10 cellular contexts compared by ENCODE assay signal in genomic region chr9:89442501-89442978, GRCh38. TPM values are rescaled to one million over a fixed set of nuclear protein-coding genes. Genes with fewer than 3 reads are reported as not detected.
DNase-seq lines count a peak whose midpoint lies in the region; ATAC-seq and TF ChIP-seq lines count a peak whose summit lies in the region.
"Had no signal": no experiment of that assay in that cellular context is flagged by ENCODE, and none has a peak within 500 bp of the region (broad histone marks: within the 10 kb centered on the region; RNA-seq: fewer than 3 reads in every experiment).

No MANE protein-coding gene starts in this region.

- CTCF ChIA-PET in activated CD4-positive, alpha-beta memory T cell treated with anti-CD3 and anti-CD28 coated beads, Interleukin-2, amount 10 ng/mL, durations not matched to agents 7 days and 5 days (lab: Charles Lee), result interaction anchor here (1.1 kb wide), 1 partner anchor 106 kb away, joined by 4 read pairs; no protein-coding TSS in a partner anchor

- ATAC-seq in activated T-cell treated with anti-CD3 and anti-CD28 coated beads, Interleukin-2, amount 50 U/mL, for 4 hours, result peak; percentile 9 to 19
- ATAC-seq in HG02981 (IDR thresholded peaks at IDR 0.05; ENCODE audit: unreplicated experiment), result peak; percentile 28
- no peak for ATAC-seq in stimulated activated naive CD8-positive, alpha-beta T cell treated with anti-CD3 and anti-CD28 coated beads, Interleukin-15, amount 100 ng/mL, for 72 hours
- no peak for ATAC-seq in omental fat pad (ENCODE audit: low FRiP score)

- H3K9me3 Mint-ChIP-seq in activated T-cell treated with anti-CD3 and anti-CD28 coated beads, Interleukin-2, amount 50 U/mL, for 4 hours, result no peaks in the 10 kb centered on the region
- H3K9me3 Mint-ChIP-seq in activated CD4-positive, alpha-beta memory T cell treated with anti-CD3 and anti-CD28 coated beads, Interleukin-2, amount 10 ng/mL, durations not matched to agents 7 days and 5 days, result no peaks in the 10 kb centered on the region
- H3K9me3 Mint-ChIP-seq in stimulated activated naive CD8-positive, alpha-beta T cell treated with anti-CD3 and anti-CD28 coated beads, Interleukin-15, amount 100 ng/mL, for 72 hours, result no peaks in the 10 kb centered on the region
- H3K9me3 Mint-ChIP-seq in nephron progenitor cell, result no peaks in the 10 kb centered on the region

- no peaks in the 10 kb centered on the region for H3K27me3 Mint-ChIP-seq in activated T-cell treated with anti-CD3 and anti-CD28 coated beads, Interleukin-2, amount 50 U/mL, for 4 hours (ENCODE audit: low read depth)
- no peaks in the 10 kb centered on the region for H3K27me3 Mint-ChIP-seq in activated CD4-positive, alpha-beta memory T cell treated with anti-CD3 and anti-CD28 coated beads, Interleukin-2, amount 10 ng/mL, durations not matched to agents 7 days and 5 days
- no peaks in the 10 kb centered on the region for H3K27me3 Mint-ChIP-seq in stimulated activated naive CD8-positive, alpha-beta T cell treated with anti-CD3 and anti-CD28 coated beads, Interleukin-15, amount 100 ng/mL, for 72 hours
- no peaks in the 10 kb centered on the region for H3K27me3 Mint-ChIP-seq in nephron progenitor cell (ENCODE audit: low read depth, poor library complexity)

- H3K27ac Mint-ChIP-seq in activated CD4-positive, alpha-beta memory T cell treated with anti-CD3 and anti-CD28 coated beads, Interleukin-2, amount 10 ng/mL, durations not matched to agents 7 days and 5 days, result peak overlapping the region; percentile 26
- peak overlapping the region; percentile 59 to 94 for H3K27ac Mint-ChIP-seq in stimulated activated naive CD8-positive, alpha-beta T cell treated with anti-CD3 and anti-CD28 coated beads, Interleukin-15, amount 100 ng/mL, for 72 hours
- no peak overlapping the region for H3K27ac Mint-ChIP-seq in nephron progenitor cell

- POLR2A ChIA-PET in activated CD4-positive, alpha-beta memory T cell treated with anti-CD3 and anti-CD28 coated beads, Interleukin-2, amount 10 ng/mL, durations not matched to agents 7 days and 5 days (lab: Charles Lee), result interaction anchor here (1.0 to 3.6 kb wide), 5 partner anchors 13 to 40 kb away, joined by 3 to 12 read pairs (median 3); no protein-coding TSS in a partner anchor

- DNase-seq in activated T-cell treated with anti-CD3 and anti-CD28 coated beads, Interleukin-2, amount 50 U/mL, for 4 hours, result no peak
- no peak for DNase-seq in activated T-cell treated with anti-CD3 and anti-CD28 coated beads, Interleukin-2, amount 50 U/mL, for 1 hour
- no peak for DNase-seq in activated CD4-positive, alpha-beta memory T cell treated with anti-CD3 and anti-CD28 coated beads, Interleukin-2, amount 10 ng/mL, durations not matched to agents 7 days and 5 days
- DNase-seq in stimulated activated naive CD8-positive, alpha-beta T cell treated with anti-CD3 and anti-CD28 coated beads, Interleukin-15, amount 100 ng/mL, for 72 hours, result no peak
- no peak for DNase-seq in omental fat pad (ENCODE audit: low spot score)
- DNase-seq in SKM-1 (lab: John Stamatoyannopoulos, UW; ENCODE audit: unreplicated experiment), result no peak
- no peak for DNase-seq in nephron progenitor cell
- DNase-seq: activated CD8-positive, alpha-beta memory T cell treated with anti-CD3 and anti-CD28 coated beads, Interleukin-2, amount 50 U/mL, for 48 hours; NCI-H446 treated with DMSO at 0.1 percent for 48 hours had no signal

- no peak for TF ChIP-seq CTCF in omental fat pad (IDR thresholded peaks at IDR 0.05)
- no peak for TF ChIP-seq CTCF in nephron progenitor cell (IDR thresholded peaks at IDR 0.05)

- H3K36me3 Mint-ChIP-seq in activated T-cell treated with anti-CD3 and anti-CD28 coated beads, Interleukin-2, amount 50 U/mL, for 4 hours (ENCODE audit: insufficient read depth), result peaks cover 31% of the 10 kb centered on the region
- peaks cover 77% of the 10 kb centered on the region for H3K36me3 Mint-ChIP-seq in activated CD4-positive, alpha-beta memory T cell treated with anti-CD3 and anti-CD28 coated beads, Interleukin-2, amount 10 ng/mL, durations not matched to agents 7 days and 5 days (ENCODE audit: low read depth)
- no peaks in the 10 kb centered on the region for H3K36me3 Mint-ChIP-seq in nephron progenitor cell (ENCODE audit: low read depth)

- peaks cover 95% of the 10 kb centered on the region for H3K4me1 Mint-ChIP-seq in activated T-cell treated with anti-CD3 and anti-CD28 coated beads, Interleukin-2, amount 50 U/mL, for 4 hours (ENCODE audit: low read depth)
- H3K4me1 Mint-ChIP-seq in activated CD4-positive, alpha-beta memory T cell treated with anti-CD3 and anti-CD28 coated beads, Interleukin-2, amount 10 ng/mL, durations not matched to agents 7 days and 5 days, result peaks cover 91% of the 10 kb centered on the region
- peaks cover 98% of the 10 kb centered on the region for H3K4me1 Mint-ChIP-seq in stimulated activated naive CD8-positive, alpha-beta T cell treated with anti-CD3 and anti-CD28 coated beads, Interleukin-15, amount 100 ng/mL, for 72 hours
- H3K4me1 Mint-ChIP-seq in nephron progenitor cell, result peaks cover 81% of the 10 kb centered on the region

- H3K4me3 Mint-ChIP-seq in activated T-cell treated with anti-CD3 and anti-CD28 coated beads, Interleukin-2, amount 50 U/mL, for 4 hours, result no peak overlapping the region
- H3K4me3 Mint-ChIP-seq in activated CD4-positive, alpha-beta memory T cell treated with anti-CD3 and anti-CD28 coated beads, Interleukin-2, amount 10 ng/mL, durations not matched to agents 7 days and 5 days, result no peak overlapping the region
- H3K4me3 Mint-ChIP-seq in stimulated activated naive CD8-positive, alpha-beta T cell treated with anti-CD3 and anti-CD28 coated beads, Interleukin-15, amount 100 ng/mL, for 72 hours, result peak overlapping the region; percentile 42 to 71
- H3K4me3 Mint-ChIP-seq in nephron progenitor cell, result no peak overlapping the region

RNA-seq across cellular contexts. Expression of gene SEMA4D, which starts 55.4 kb away (rescaled TPM):
- total RNA-seq in activated T-cell treated with anti-CD3 and anti-CD28 coated beads, Interleukin-2, amount 50 U/mL, for 4 hours, result 100 to 1,000 TPM; 248 to 348 (median 344) TPM
- 100 to 1,000 TPM; 339 to 350 TPM for total RNA-seq in activated CD4-positive, alpha-beta memory T cell treated with anti-CD3 and anti-CD28 coated beads, Interleukin-2, amount 10 ng/mL, durations not matched to agents 7 days and 5 days
- 10 to 100 TPM; 14.2 to 49.5 (median 18.3) TPM for total RNA-seq in omental fat pad

Comparison
In these comparisons a context has a peak if more than half of its experiments do, and no peak if none do; other contexts are left out.
1. ATAC-seq: peak in activated T-cell treated with anti-CD3 and anti-CD28 coated beads, Interleukin-2, amount 50 U/mL, for 4 hours (2 of 2) and HG02981 (single experiment); none in stimulated activated naive CD8-positive, alpha-beta T cell treated with anti-CD3 and anti-CD28 coated beads, Interleukin-15, amount 100 ng/mL, for 72 hours (single experiment) and omental fat pad (single experiment).
2. H3K4me3 Mint-ChIP-seq: peak in stimulated activated naive CD8-positive, alpha-beta T cell treated with anti-CD3 and anti-CD28 coated beads, Interleukin-15, amount 100 ng/mL, for 72 hours (2 of 2); none in activated T-cell treated with anti-CD3 and anti-CD28 coated beads, Interleukin-2, amount 50 U/mL, for 4 hours (single experiment), activated CD4-positive, alpha-beta memory T cell treated with anti-CD3 and anti-CD28 coated beads, Interleukin-2, amount 10 ng/mL, durations not matched to agents 7 days and 5 days (single experiment) and nephron progenitor cell (single experiment).
3. RNA of gene SEMA4D, which starts 55.4 kb away (total RNA-seq): 339 to 350 TPM in activated CD4-positive, alpha-beta memory T cell treated with anti-CD3 and anti-CD28 coated beads, Interleukin-2, amount 10 ng/mL, durations not matched to agents 7 days and 5 days and 248 to 348 TPM in activated T-cell treated with anti-CD3 and anti-CD28 coated beads, Interleukin-2, amount 50 U/mL, for 4 hours; 14.2 to 49.5 TPM in omental fat pad; every median in the first group is over 4 times any median in the second.